ENCODE assay signal across 36 cellular contexts in the genomic region with DNA sequence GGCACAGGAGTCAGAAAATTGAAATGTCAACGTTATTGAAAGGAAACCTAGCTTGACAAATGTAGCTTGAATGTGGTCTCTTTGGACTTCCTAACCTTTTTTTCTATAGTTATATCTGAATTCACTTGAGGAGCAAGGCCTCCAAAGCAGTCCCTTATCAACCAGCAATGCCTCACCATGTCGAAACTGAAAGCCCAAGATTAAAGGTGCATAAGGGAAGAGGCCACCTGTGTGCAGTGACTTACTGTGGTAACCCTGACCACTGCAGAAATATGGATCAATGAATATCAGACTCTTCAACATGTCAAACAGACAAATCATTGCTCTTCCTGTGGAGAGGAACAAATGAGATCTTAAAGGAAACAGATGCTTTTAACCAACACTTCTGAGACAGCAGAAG.
"Had no signal": no experiment of that assay in that cellular context is flagged by ENCODE, and none has a peak within 500 bp of the region (broad histone marks: within the 10 kb centered on the region; RNA-seq: fewer than 3 reads in every experiment).

No MANE protein-coding gene starts in this region.

- H3K27me3 Mint-ChIP-seq: activated B cell treated with CpG ODN at 0.5 μM for 24 hours; activated CD4-positive, alpha-beta memory T cell treated with anti-CD3 and anti-CD28 coated beads for 36 hours; activated CD4-positive, alpha-beta T cell treated with anti-CD3 and anti-CD28 coated beads, Interleukin-2, amount 10 ng/mL, durations not matched to agents 24 days and 14 days; activated CD8-positive, alpha-beta T cell treated with anti-CD3 and anti-CD28 coated beads for 36 hours; activated T-helper 17 cell treated with anti-CD3 and anti-CD28 coated beads, Interleukin-2, amount 50 U/mL, for 72 hours had no signal

- ATAC-seq: activated CD8-positive, alpha-beta T cell treated with anti-CD3 and anti-CD28 coated beads for 36 hours; activated naive CD4-positive, alpha-beta T cell treated with anti-CD3 and anti-CD28 coated beads, Interleukin-2, amount 50 U/mL, for 72 hours; activated T-cell treated with anti-CD3 and anti-CD28 coated beads, Interleukin-2, amount 50 U/mL, for 4 hours; activated T-cell treated with anti-CD3 and anti-CD28 coated beads, Interleukin-2, amount 50 U/mL, for 72 hours; activated T-helper 17 cell treated with anti-CD3 and anti-CD28 coated beads, Interleukin-2, amount 50 U/mL, for 72 hours; body of pancreas had no signal

- H3K9me3 Mint-ChIP-seq: activated CD4-positive, alpha-beta memory T cell treated with anti-CD3 and anti-CD28 coated beads for 36 hours; activated CD4-positive, alpha-beta T cell treated with anti-CD3 and anti-CD28 coated beads, Interleukin-2, amount 10 ng/mL, durations not matched to agents 24 days and 14 days; activated T-cell treated with anti-CD3 and anti-CD28 coated beads, Interleukin-2, amount 50 U/mL, for 4 hours; activated T-helper 1 cell treated with anti-CD3 and anti-CD28 coated beads, Interleukin-12 subunit alpha, Interleukin-12 subunit beta, Interleukin-2, Interleukin-4 antibody, amounts not matched to agents 30 ng/mL and 10 ng/mL and 1 ng/mL, durations not matched to agents 14 hours and 24 hours and 36 hours; T-helper 2 cell treated with Interferon-gamma antibody and Interleukin-4, amounts not matched to agents 5 μg/mL and 100 μg/mL, for 36 hours had no signal

- H3K4me3 ChIP-seq: body of pancreas, breast epithelium, coronary artery had no signal

- H3K4me1 ChIP-seq: body of pancreas, breast epithelium had no signal

- H3K4me3 Mint-ChIP-seq: activated B cell treated with CpG ODN at 0.5 μM for 24 hours; activated CD4-positive, alpha-beta memory T cell treated with anti-CD3 and anti-CD28 coated beads for 36 hours; activated CD4-positive, alpha-beta T cell treated with anti-CD3 and anti-CD28 coated beads, Interleukin-2, amount 10 ng/mL, durations not matched to agents 24 days and 14 days; activated CD8-positive, alpha-beta T cell treated with anti-CD3 and anti-CD28 coated beads for 36 hours; activated naive CD4-positive, alpha-beta T cell treated with anti-CD3 and anti-CD28 coated beads for 36 hours; activated naive CD8-positive, alpha-beta T cell treated with anti-CD3 and anti-CD28 coated beads for 36 hours; activated T-cell treated with anti-CD3 and anti-CD28 coated beads, Interleukin-2, amount 50 U/mL, for 4 hours; activated T-cell treated with anti-CD3 and anti-CD28 coated beads, Interleukin-2, amount 50 U/mL, for 72 hours; activated T-helper 1 cell treated with anti-CD3 and anti-CD28 coated beads, Interleukin-12 subunit alpha, Interleukin-12 subunit beta, Interleukin-2, Interleukin-4 antibody, amounts not matched to agents 30 ng/mL and 10 ng/mL and 1 ng/mL, durations not matched to agents 14 hours and 24 hours and 36 hours; activated T-helper 17 cell treated with anti-CD3 and anti-CD28 coated beads, Interleukin-2, amount 50 U/mL, for 72 hours; T-helper 2 cell treated with Interferon-gamma antibody and Interleukin-4, amounts not matched to agents 5 μg/mL and 100 μg/mL, for 36 hours had no signal

- H3K9me3 ChIP-seq: body of pancreas, breast epithelium had no signal

- H3K27ac Mint-ChIP-seq: activated B cell treated with CpG ODN at 0.5 μM for 24 hours; activated CD4-positive, alpha-beta memory T cell treated with anti-CD3 and anti-CD28 coated beads for 36 hours; activated CD4-positive, alpha-beta T cell treated with anti-CD3 and anti-CD28 coated beads, Interleukin-2, amount 10 ng/mL, durations not matched to agents 24 days and 14 days; activated CD8-positive, alpha-beta T cell treated with anti-CD3 and anti-CD28 coated beads for 36 hours; activated naive CD4-positive, alpha-beta T cell treated with anti-CD3 and anti-CD28 coated beads for 36 hours; activated naive CD4-positive, alpha-beta T cell treated with anti-CD3 and anti-CD28 coated beads, Interleukin-2, amount 50 U/mL, for 72 hours; activated naive CD8-positive, alpha-beta T cell treated with anti-CD3 and anti-CD28 coated beads for 36 hours; activated T-cell treated with anti-CD3 and anti-CD28 coated beads, Interleukin-2, amount 50 U/mL, for 72 hours; activated T-helper 1 cell treated with anti-CD3 and anti-CD28 coated beads, Interleukin-12 subunit alpha, Interleukin-12 subunit beta, Interleukin-2, Interleukin-4 antibody, amounts not matched to agents 30 ng/mL and 10 ng/mL and 1 ng/mL, durations not matched to agents 14 hours and 24 hours and 36 hours; activated T-helper 17 cell treated with anti-CD3 and anti-CD28 coated beads, Interleukin-2, amount 50 U/mL, for 72 hours; T-helper 2 cell treated with Interferon-gamma antibody and Interleukin-4, amounts not matched to agents 5 μg/mL and 100 μg/mL, for 36 hours had no signal

- H3K36me3 ChIP-seq: brain microvascular endothelial cell, breast epithelium had no signal

- DNase-seq: activated B cell treated with CpG ODN at 0.5 μM for 24 hours; activated CD4-positive, alpha-beta memory T cell treated with anti-CD3 and anti-CD28 coated beads for 36 hours; activated CD4-positive, alpha-beta T cell treated with anti-CD3 and anti-CD28 coated beads for 4 hours; activated CD4-positive, alpha-beta T cell treated with anti-CD3 and anti-CD28 coated beads, Interleukin-2, amount 10 ng/mL, durations not matched to agents 24 days and 14 days; activated CD4-positive, alpha-beta T cell treated with anti-CD3 and anti-CD28 coated beads, Interleukin-2, amount 50 U/mL, for 1 hour; activated CD4-positive, alpha-beta T cell treated with anti-CD3 and anti-CD28 coated beads, Interleukin-2, amount 50 U/mL, for 4 hours; activated CD4-positive, CD25-positive, alpha-beta regulatory T cell treated with anti-CD3 and anti-CD28 coated beads, Interleukin-2, amount 50 U/mL, for 72 hours; activated CD8-positive, alpha-beta memory T cell treated with anti-CD3 and anti-CD28 coated beads, Interleukin-2, amount 50 U/mL, for 4 hours; activated CD8-positive, alpha-beta T cell treated with anti-CD3 and anti-CD28 coated beads for 36 hours; activated effector memory CD4-positive, alpha-beta T cell treated with anti-CD3 and anti-CD28 coated beads, Interleukin-2, amount 50 U/mL, for 16 hours; activated gamma-delta T cell treated with Interleukin-2 at 50 U/mL for 16 hours; activated naive CD4-positive, alpha-beta T cell; activated naive CD4-positive, alpha-beta T cell treated with anti-CD3 and anti-CD28 coated beads for 36 hours; activated naive CD4-positive, alpha-beta T cell treated with anti-CD3 and anti-CD28 coated beads, Interleukin-2, amount 50 U/mL, for 16 hours; activated naive CD8-positive, alpha-beta T cell treated with anti-CD3 and anti-CD28 coated beads for 36 hours; activated T-cell treated with anti-CD3 and anti-CD28 coated beads for 4 hours; activated T-cell treated with anti-CD3 and anti-CD28 coated beads, Interleukin-2, amount 50 U/mL, for 1 hour; activated T-cell treated with anti-CD3 and anti-CD28 coated beads, Interleukin-2, amount 50 U/mL, for 4 hours; activated T-cell treated with anti-CD3 and anti-CD28 coated beads, Interleukin-2, amount 50 U/mL, for 72 hours; amygdala; aorta; body of pancreas; brain microvascular endothelial cell; central memory CD4-positive, alpha-beta T cell; T-helper 2 cell; T-helper 9 cell had no signal

- H3K4me1 Mint-ChIP-seq: activated B cell treated with CpG ODN at 0.5 μM for 24 hours; activated CD4-positive, alpha-beta T cell treated with anti-CD3 and anti-CD28 coated beads, Interleukin-2, amount 10 ng/mL, durations not matched to agents 24 days and 14 days; activated naive CD8-positive, alpha-beta T cell treated with anti-CD3 and anti-CD28 coated beads for 36 hours; activated T-helper 17 cell treated with anti-CD3 and anti-CD28 coated beads, Interleukin-2, amount 50 U/mL, for 72 hours had no signal

- H3K27ac ChIP-seq: body of pancreas, brain microvascular endothelial cell, breast epithelium, coronary artery, VCaP had no signal

- FAIRE-seq: astrocyte, colon, TTC549 had no signal

- H3K27me3 ChIP-seq: body of pancreas, brain microvascular endothelial cell, breast epithelium had no signal

- H3K36me3 Mint-ChIP-seq: activated CD4-positive, alpha-beta memory T cell treated with anti-CD3 and anti-CD28 coated beads for 36 hours; activated naive CD4-positive, alpha-beta T cell treated with anti-CD3 and anti-CD28 coated beads, Interleukin-2, amount 50 U/mL, for 72 hours; activated naive CD8-positive, alpha-beta T cell treated with anti-CD3 and anti-CD28 coated beads for 36 hours had no signal
